Comparison of ENCODE assay signal across 16 cellular contexts in the genomic region with DNA sequence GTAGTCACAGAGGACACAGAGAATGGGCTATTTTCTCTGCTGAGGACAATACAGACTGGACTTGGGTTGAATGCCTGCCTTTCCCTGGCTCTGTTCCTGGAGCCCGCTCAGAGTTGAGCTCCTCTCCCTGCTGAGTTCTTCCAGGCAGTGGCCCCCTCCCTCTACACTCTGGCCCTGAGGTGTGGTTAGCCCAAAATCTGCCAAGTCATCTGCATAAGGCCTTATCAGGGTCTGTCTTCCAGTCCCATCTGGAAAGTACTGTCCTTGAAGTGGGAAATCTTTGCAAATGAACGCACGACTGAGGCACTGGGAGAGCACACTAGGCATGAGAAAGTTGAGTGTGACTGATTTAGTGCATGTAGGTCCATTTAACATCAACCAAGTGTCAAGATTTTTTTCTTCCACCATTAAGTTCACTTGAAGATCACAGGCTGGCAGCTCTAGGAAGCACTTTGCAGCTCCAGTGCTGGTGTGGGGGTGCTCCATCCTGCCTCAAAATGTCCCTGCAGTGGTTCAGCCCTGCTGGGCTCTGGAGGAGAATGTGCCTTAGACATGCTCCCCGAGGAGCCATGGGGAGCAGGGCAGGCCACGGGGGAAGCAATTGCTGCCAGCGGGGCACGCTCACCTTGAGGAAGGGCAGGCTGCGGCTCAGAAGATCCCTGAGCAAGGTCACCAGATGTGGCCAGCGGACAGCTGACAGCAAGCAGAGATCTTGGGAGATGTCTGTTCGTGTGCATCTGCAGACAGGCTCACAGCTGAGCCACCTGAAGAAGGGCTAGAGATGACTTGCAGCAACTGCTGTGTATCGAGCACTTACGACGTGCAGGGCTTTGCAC. TPM values are rescaled to one million over a fixed set of nuclear protein-coding genes. Genes with fewer than 3 reads are reported as not detected.
A peak's percentile ranks its signal among the peaks of the same experiment; 100 is the strongest.
DNase-seq lines count a peak whose midpoint lies in the region; ATAC-seq and TF ChIP-seq lines count a peak whose summit lies in the region.
"Had no signal": no experiment of that assay in that cellular context is flagged by ENCODE, and none has a peak within 500 bp of the region (broad histone marks: within the 10 kb centered on the region; RNA-seq: fewer than 3 reads in every experiment).

No MANE protein-coding gene starts in this region.

- H3K27me3 Mint-ChIP-seq in CD4-positive, alpha-beta T cell, result peaks cover 5% of the 10 kb centered on the region
- H3K27me3 Mint-ChIP-seq in WTC11 (ENCODE audit: low read depth), result peaks cover 10% of the 10 kb centered on the region; the same call in 1 of the 2 replicates

- H3K18ac ChIP-seq in mesenchymal stem cell (ENCODE audit: low read depth in 1 of 2, low read length in 2 of 2), result peak overlapping the region in 1 of 2 experiments; percentile 69

- DNase-seq in GM20000 (ENCODE audit: low spot score), result peak; percentile 56
- DNase-seq in mesenchymal stem cell, result no peak
- no peak for DNase-seq in NOMO-1 treated with dmso at 0.1 percent for 144 hours (lab: John Stamatoyannopoulos, UW; ENCODE audit: unreplicated experiment)
- no peak for DNase-seq in NCI-H1105 (lab: John Stamatoyannopoulos, UW)
- no peak for DNase-seq in CD4-positive, alpha-beta T cell
- no peak for DNase-seq in WTC11 (ENCODE audit: low spot score)
- DNase-seq: activated T-cell treated with anti-CD3 and anti-CD28 coated beads for 4 hours, colonic mucosa, NCI-H1436, NCI-H526, SHP77 treated with DMSO at 0.1 percent for 48 hours had no signal

- H3K36me3 Mint-ChIP-seq in CD4-positive, alpha-beta T cell (ENCODE audit: low read depth), result no peaks in the 10 kb centered on the region
- no peaks in the 10 kb centered on the region for H3K36me3 Mint-ChIP-seq in WTC11

- no peak overlapping the region for H2BK5ac ChIP-seq in mesenchymal stem cell (ENCODE audit: low read depth, low read length, poor library complexity, severe bottlenecking)

- H3K27ac ChIP-seq in DOHH2 (ENCODE audit: low read depth, low read length) (no peak overlapping the region), SU-DHL-6 (ENCODE audit: low read depth, low read length) (no peak overlapping the region), mesenchymal stem cell (ENCODE audit: low read length, poor library complexity, severe bottlenecking) (no peak overlapping the region)
- no peak overlapping the region for H3K27ac ChIP-seq in CD4-positive, alpha-beta T cell (ENCODE audit: low read depth, low read length)
- H3K27ac ChIP-seq: colonic mucosa, esophagus muscularis mucosa, lower lobe of right lung, VCaP had no signal

- no peaks in the 10 kb centered on the region for H3K79me2 ChIP-seq in DOHH2 (ENCODE audit: control insufficient read depth, low read length)
- H3K79me2 ChIP-seq in SU-DHL-6 (ENCODE audit: insufficient read depth, low read length), result no peaks in the 10 kb centered on the region

- H3K36me3 ChIP-seq in DOHH2 (ENCODE audit: control insufficient read depth, low read length), result no peaks in the 10 kb centered on the region
- H3K36me3 ChIP-seq in SU-DHL-6 (ENCODE audit: low read length), result no peaks in the 10 kb centered on the region
- no peaks in the 10 kb centered on the region for H3K36me3 ChIP-seq in mesenchymal stem cell (ENCODE audit: control insufficient read depth in 1 of 2, insufficient read depth in 2 of 2, low read depth in 1 of 2, low read length in 2 of 2)
- H3K36me3 ChIP-seq: colonic mucosa, esophagus muscularis mucosa, lower lobe of right lung had no signal

- no peaks in the 10 kb centered on the region for H3K9me3 ChIP-seq in DOHH2 (ENCODE audit: control insufficient read depth, insufficient read depth, low read length)
- H3K9me3 ChIP-seq in SU-DHL-6 (ENCODE audit: insufficient read depth, low read length), result no peaks in the 10 kb centered on the region
- H3K9me3 ChIP-seq in mesenchymal stem cell (ENCODE audit: control insufficient read depth, low read length), result no peaks in the 10 kb centered on the region
- H3K9me3 ChIP-seq in CD4-positive, alpha-beta T cell (ENCODE audit: control insufficient read depth, low read length), result no peaks in the 10 kb centered on the region
- H3K9me3 ChIP-seq: colonic mucosa, esophagus muscularis mucosa, lower lobe of right lung had no signal

- peak overlapping the region; percentile 40 to 51 for H2BK12ac ChIP-seq in mesenchymal stem cell (ENCODE audit: low read length in 2 of 2)

- H3K4me3 Mint-ChIP-seq in CD4-positive, alpha-beta T cell, result no peak overlapping the region
- H3K4me3 Mint-ChIP-seq in WTC11, result no peak overlapping the region

- 0 out of 2 replicates have a peak, but pooled peaks cover 3% of the 10 kb centered on the region for H3K27me3 ChIP-seq in DOHH2 (ENCODE audit: control insufficient read depth, low read length)
- H3K27me3 ChIP-seq in SU-DHL-6 (ENCODE audit: low read length), result no peaks in the 10 kb centered on the region
- no peaks in the 10 kb centered on the region for H3K27me3 ChIP-seq in mesenchymal stem cell (ENCODE audit: control insufficient read depth in 1 of 2, insufficient read depth in 1 of 2, low read length in 2 of 2)
- H3K27me3 ChIP-seq in CD4-positive, alpha-beta T cell (ENCODE audit: control insufficient read depth, insufficient read depth, low read length), result no peaks in the 10 kb centered on the region
- H3K27me3 ChIP-seq: colonic mucosa, esophagus muscularis mucosa had no signal

- H2BK120ac ChIP-seq in mesenchymal stem cell (ENCODE audit: low read depth, low read length), result no peak overlapping the region

- CTCF ChIA-PET in CD4-positive, alpha-beta T cell (lab: Charles Lee), result interaction anchor here (3.0 kb wide), 1 partner anchor 13 kb away, joined by 8 read pairs; no protein-coding TSS in a partner anchor
- CTCF ChIA-PET in WTC11 (lab: Charles Lee), result interaction anchor here (0.9 to 2.2 kb wide), 2 partner anchors 12 to 46 kb away, joined by 3 to 20 read pairs; no protein-coding TSS in a partner anchor

- POLR2A ChIA-PET in CD4-positive, alpha-beta T cell (lab: Charles Lee), result no interaction called here
- POLR2A ChIA-PET in WTC11 (lab: Charles Lee), result no interaction called here

- H2AK5ac ChIP-seq in mesenchymal stem cell (ENCODE audit: low read length, severe bottlenecking), result peak overlapping the region; percentile 33

- H3K9me2 ChIP-seq in DOHH2 (replicated peaks; ENCODE audit: control insufficient read depth, low read length) (no peaks in the 10 kb centered on the region), SU-DHL-6 (replicated peaks; ENCODE audit: insufficient read depth, low read length) (no peaks in the 10 kb centered on the region)

- H3K9ac ChIP-seq in SU-DHL-6 (ENCODE audit: low read length) (no peak overlapping the region), mesenchymal stem cell (ENCODE audit: low read length) (no peak overlapping the region)

- H2AFZ ChIP-seq in SU-DHL-6 (ENCODE audit: low read depth, low read length, severe bottlenecking) (no peak overlapping the region), mesenchymal stem cell (ENCODE audit: low read depth, low read length) (no peak overlapping the region)

- H3F3A ChIP-seq in DOHH2 (ENCODE audit: control insufficient read depth, insufficient read depth) (peaks cover 20% of the 10 kb centered on the region), SU-DHL-6 (ENCODE audit: insufficient read depth) (peaks cover 18% of the 10 kb centered on the region)

- peaks cover 72% of the 10 kb centered on the region for H3K4me1 ChIP-seq in DOHH2 (ENCODE audit: control insufficient read depth, low read length)
- peaks cover 42% of the 10 kb centered on the region for H3K4me1 ChIP-seq in mesenchymal stem cell (ENCODE audit: control insufficient read depth, insufficient read depth, low read depth, low read length)

- H4K91ac ChIP-seq in mesenchymal stem cell (ENCODE audit: low read length), result peak overlapping the region; percentile 3

- H2BK15ac ChIP-seq in mesenchymal stem cell (ENCODE audit: low read depth, poor library complexity, severe bottlenecking), result no peak overlapping the region

- H3K14ac ChIP-seq in mesenchymal stem cell (ENCODE audit: low read length in 2 of 2), result no peak overlapping the region

- peak overlapping the region; percentile 4 for H4K8ac ChIP-seq in mesenchymal stem cell (ENCODE audit: low read length)

- H3K4me2 ChIP-seq in DOHH2 (ENCODE audit: low read length) (peak overlapping the region; percentile 75), SU-DHL-6 (ENCODE audit: low read depth, low read length, poor library complexity, severe bottlenecking) (peak overlapping the region; percentile 57), mesenchymal stem cell (ENCODE audit: low read length, poor library complexity, severe bottlenecking) (no peak overlapping the region)

- TF ChIP-seq CTCF in DOHH2 (IDR thresholded peaks at IDR 0.05; ENCODE audit: low read depth, low read length, poor library complexity, severe bottlenecking) (no peak), GM20000 (IDR thresholded peaks at IDR 0.05; ENCODE audit: extremely low read depth, missing control alignments) (no peak), SU-DHL-6 (IDR thresholded peaks at IDR 0.05; ENCODE audit: insufficient read depth, low read length, poor library complexity, severe bottlenecking) (no peak), WTC11 (IDR thresholded peaks at IDR 0.05) (no peak)
- no peak for TF ChIP-seq CTCF in CD4-positive, alpha-beta T cell (IDR thresholded peaks at IDR 0.05)

- no peak overlapping the region for H3K23ac ChIP-seq in mesenchymal stem cell (ENCODE audit: low read length in 2 of 2)

- peaks cover 13% of the 10 kb centered on the region for H3K4me1 Mint-ChIP-seq in CD4-positive, alpha-beta T cell (ENCODE audit: low read depth)
- peaks cover 69% of the 10 kb centered on the region for H3K4me1 Mint-ChIP-seq in WTC11

- no peak for ATAC-seq in CD4-positive, alpha-beta T cell (ENCODE audit: poor library complexity)
- ATAC-seq in WTC11, result no peak

- peaks cover 2% of the 10 kb centered on the region for H3K79me1 ChIP-seq in mesenchymal stem cell (replicated peaks; ENCODE audit: low read length, poor library complexity, severe bottlenecking)

- H4K20me1 ChIP-seq in DOHH2 (ENCODE audit: control insufficient read depth, insufficient read depth, low read depth, low read length), result 0 out of 2 replicates have a peak, but pooled peaks cover 4% of the 10 kb centered on the region
- H4K20me1 ChIP-seq in SU-DHL-6 (ENCODE audit: low read depth, low read length), result no peaks in the 10 kb centered on the region

- no peaks in the 10 kb centered on the region for H3K9me3 Mint-ChIP-seq in CD4-positive, alpha-beta T cell
- no peaks in the 10 kb centered on the region for H3K9me3 Mint-ChIP-seq in WTC11

- no peak overlapping the region for H3K4ac ChIP-seq in mesenchymal stem cell (ENCODE audit: low read depth in 1 of 2, low read length in 2 of 2)

- WGBS in mesenchymal stem cell, result 90% methylated on average over 11 of the region's 13 CpGs

- H3K4me3 ChIP-seq in DOHH2 (ENCODE audit: low read length), result 0 out of 2 replicates have a peak overlapping the region, but pooled peaks have one; percentile 57
- H3K4me3 ChIP-seq in SU-DHL-6 (ENCODE audit: insufficient read depth, low read length, poor library complexity, severe bottlenecking), result no peak overlapping the region
- no peak overlapping the region for H3K4me3 ChIP-seq in mesenchymal stem cell (ENCODE audit: insufficient read depth in 1 of 2, low read depth in 1 of 2, low read length in 2 of 2)
- H3K4me3 ChIP-seq: colonic mucosa, esophagus muscularis mucosa, lower lobe of right lung had no signal

- intact Hi-C loops in CD4-positive, alpha-beta T cell (cut with DNase I, micrococcal nuclease), result no loop called here

- H3K27ac Mint-ChIP-seq in CD4-positive, alpha-beta T cell, result no peak overlapping the region
- no peak overlapping the region for H3K27ac Mint-ChIP-seq in WTC11

RNA-seq across cellular contexts. Expression of a gene that starts 41.5 kb away (rescaled TPM):
- 11.3 TPM for polyA plus RNA-seq in mesenchymal stem cell (2013, experiment 1 of 2)
- polyA plus RNA-seq in mesenchymal stem cell (2013, experiment 2 of 2), result 11.5 TPM
- 10 to 100 TPM; 53.8 to 54.1 TPM for total RNA-seq in CD4-positive, alpha-beta T cell
- total RNA-seq in WTC11 (2021), result 14.2 to 18.2 TPM (median 14.3 TPM) in 3 replicates
